In the genomic region with DNA sequence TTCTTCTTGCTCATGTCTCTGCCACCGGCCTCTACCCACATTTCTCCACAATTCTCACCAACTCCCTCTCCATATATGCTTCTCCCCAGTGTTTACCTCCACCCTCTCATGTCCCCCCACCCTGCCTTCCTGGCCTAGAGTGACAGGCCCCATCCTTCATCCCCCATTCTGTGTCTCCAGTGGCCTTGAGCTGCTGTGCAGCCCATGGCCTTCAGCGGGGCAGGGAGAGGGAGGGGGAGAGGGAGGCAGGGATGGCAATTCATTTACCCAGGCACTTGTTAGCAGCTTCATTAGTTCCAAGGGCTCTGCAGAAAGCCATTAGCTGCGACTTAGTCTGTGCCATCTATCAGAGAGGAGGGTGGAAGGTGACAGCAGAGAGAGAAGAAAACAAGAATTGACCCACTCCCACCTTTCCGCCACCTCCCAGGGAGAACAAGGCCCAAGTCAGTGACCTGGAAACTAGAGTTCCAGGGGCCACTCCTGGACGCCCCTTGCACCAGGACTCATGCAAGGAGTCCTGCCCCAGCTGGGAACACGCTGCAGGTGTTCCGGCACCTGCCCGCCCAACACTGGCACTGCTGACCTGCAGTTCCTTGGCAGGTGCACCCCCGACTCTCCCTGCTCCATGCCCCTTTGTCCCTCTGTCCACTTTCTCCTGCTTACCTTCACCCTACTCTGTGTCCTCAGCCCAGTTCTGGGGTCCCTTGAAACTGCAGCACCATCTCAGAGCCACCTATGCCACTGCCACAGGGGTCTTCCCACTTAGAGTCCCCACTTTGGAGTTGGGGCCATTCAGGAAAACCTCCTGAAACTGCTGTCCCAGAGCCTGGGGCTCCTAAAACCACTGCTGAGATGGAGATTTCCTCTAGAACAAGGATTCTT, we compare ENCODE assay signal across 23 cellular contexts. TPM values are rescaled to one million over a fixed set of nuclear protein-coding genes. Genes with fewer than 3 reads are reported as not detected.
A peak's percentile ranks its signal among the peaks of the same experiment; 100 is the strongest.
DNase-seq lines count a peak whose midpoint lies in the region; ATAC-seq and TF ChIP-seq lines count a peak whose summit lies in the region.
"Had no signal": no experiment of that assay in that cellular context is flagged by ENCODE, and none has a peak within 500 bp of the region (broad histone marks: within the 10 kb centered on the region; RNA-seq: fewer than 3 reads in every experiment).

No MANE protein-coding gene starts in this region.

- no peak overlapping the region for H3K4me2 ChIP-seq in GM23338
- H3K4me2 ChIP-seq: A549, BLaER1 had no signal

- peaks cover 3% of the 10 kb centered on the region for H3K27me3 Mint-ChIP-seq in GM23338 (ENCODE audit: insufficient read depth, low read depth, poor library complexity)

- H3K79me2 ChIP-seq in GM23338 (replicated peaks; ENCODE audit: insufficient read depth): no peaks in the 10 kb centered on the region

- intact Hi-C loops in Right ventricle myocardium superior (cut with DNase I) (no loop called here), heart left ventricle (cut with DNase I) (no loop called here)

- H3K27ac ChIP-seq in heart left ventricle: no peak overlapping the region
- no peak overlapping the region for H3K27ac ChIP-seq in RWPE2 (ENCODE audit: poor library complexity, severe bottlenecking)
- no peak overlapping the region for H3K27ac ChIP-seq in GM23338 (ENCODE audit: low read depth)
- H3K27ac ChIP-seq: 22Rv1, A549, BLaER1 had no signal

- no peak overlapping the region for H2AFZ ChIP-seq in GM23338

- H3K4me1 Mint-ChIP-seq in GM23338: no peaks in the 10 kb centered on the region
- H3K4me1 Mint-ChIP-seq: CD14-positive monocyte had no signal

- no peak for TF ChIP-seq POLR2A in heart left ventricle (IDR thresholded peaks at IDR 0.05)

- no peaks in the 10 kb centered on the region for H3K36me3 Mint-ChIP-seq in GM23338 (ENCODE audit: low read depth)
- H3K36me3 Mint-ChIP-seq: CD14-positive monocyte; CD8-positive, alpha-beta T cell had no signal

- no peaks in the 10 kb centered on the region for H4K20me1 ChIP-seq in GM23338 (replicated peaks; ENCODE audit: insufficient read depth)
- H4K20me1 ChIP-seq: BLaER1 had no signal

- H3K9me3 ChIP-seq in heart left ventricle (no peaks in the 10 kb centered on the region), RWPE2 (ENCODE audit: severe bottlenecking) (no peaks in the 10 kb centered on the region)
- H3K9me3 ChIP-seq: A549, BLaER1 had no signal

- H3K36me3 ChIP-seq in heart left ventricle (no peaks in the 10 kb centered on the region), RWPE2 (ENCODE audit: low read depth) (no peaks in the 10 kb centered on the region), GM23338 (ENCODE audit: insufficient read depth) (no peaks in the 10 kb centered on the region)
- H3K36me3 ChIP-seq: BLaER1 had no signal

- TF ChIP-seq CTCF in heart left ventricle (IDR thresholded peaks at IDR 0.05) (no peak), RWPE2 (IDR thresholded peaks at IDR 0.05; ENCODE audit: poor library complexity, severe bottlenecking) (no peak), GM23338 (conservative IDR thresholded peaks at IDR 0.05; ENCODE audit: low read depth in 2 of 2) (no peak)

- H3K27me3 ChIP-seq in heart left ventricle (peaks cover 0 to 40% (median 0%) of the 10 kb centered on the region in 9 donors), RWPE2 (ENCODE audit: insufficient read depth, poor library complexity, severe bottlenecking) (peaks cover 17% of the 10 kb centered on the region), GM23338 (ENCODE audit: insufficient read depth) (peaks cover 6% of the 10 kb centered on the region)

- WGBS in heart left ventricle, 4 donors: 71 to 81% (median 77%) methylated on average over 9 of the region's 9 CpGs

- no peak overlapping the region for H3K4me3 Mint-ChIP-seq in GM23338
- H3K4me3 Mint-ChIP-seq: CD8-positive, alpha-beta T cell; H9 had no signal

- ATAC-seq in Right ventricle myocardium superior (ENCODE audit: poor library complexity) (no peak), heart left ventricle (no peak), RWPE2 (ENCODE audit: low read depth) (no peak), left lobe of liver (no peak), GM23338 (no peak)
- ATAC-seq: A549; CD8-positive, alpha-beta T cell; GM12878 had no signal

- 0 out of 2 replicates have a peak, but pooled peaks cover 3% of the 10 kb centered on the region for H3F3A ChIP-seq in GM23338 (replicated peaks; ENCODE audit: low read depth)

- H3K4me1 ChIP-seq in heart left ventricle: no peaks in the 10 kb centered on the region
- H3K4me1 ChIP-seq in RWPE2 (ENCODE audit: insufficient read depth, poor library complexity, severe bottlenecking): no peaks in the 10 kb centered on the region
- H3K4me1 ChIP-seq in GM23338 (ENCODE audit: insufficient read depth): no peaks in the 10 kb centered on the region
- H3K4me1 ChIP-seq: A549, BLaER1 had no signal

- H3K9me3 Mint-ChIP-seq in GM23338: no peaks in the 10 kb centered on the region
- H3K9me3 Mint-ChIP-seq: CD8-positive, alpha-beta T cell; H9 had no signal

- DNase-seq in Right ventricle myocardium superior (peak; percentile 11), heart left ventricle (no peak), RWPE2 (ENCODE audit: low spot score) (peak; percentile 49), left kidney (ENCODE audit: low read depth, low spot score) (peak; percentile 69), retina (peak; percentile 17), left lobe of liver (ENCODE audit: low spot score) (no peak), GM23338 (ENCODE audit: low spot score) (no peak), cerebellar nuclear complex (lab: John Stamatoyannopoulos, UW) (no peak)
- DNase-seq: AML-193; Calu3; CD8-positive, alpha-beta T cell; DMS 273 treated with DMSO at 0.1 percent for 48 hours; DMS53; DND-41; EL; H9 had no signal

- H3K9me2 ChIP-seq in GM23338 (ENCODE audit: insufficient read depth): no peaks in the 10 kb centered on the region

- H3K4me3 ChIP-seq in heart left ventricle (no peak overlapping the region), RWPE2 (ENCODE audit: severe bottlenecking) (no peak overlapping the region), GM23338 (no peak overlapping the region)
- H3K4me3 ChIP-seq: A549, BLaER1, GM12878 had no signal

- H3K27ac Mint-ChIP-seq in GM23338: no peak overlapping the region
- H3K27ac Mint-ChIP-seq: CD14-positive monocyte; CD8-positive, alpha-beta T cell; H9 had no signal

TF ChIP-seq in GM23338, 12 proteins besides CTCF, POLR2A, EP300 and RAD21 (continues in another document):
- no peak for TF ChIP-seq STAT1 (IDR thresholded peaks at IDR 0.05; ENCODE audit: unreplicated experiment)
- TF ChIP-seq, protein P1, sequence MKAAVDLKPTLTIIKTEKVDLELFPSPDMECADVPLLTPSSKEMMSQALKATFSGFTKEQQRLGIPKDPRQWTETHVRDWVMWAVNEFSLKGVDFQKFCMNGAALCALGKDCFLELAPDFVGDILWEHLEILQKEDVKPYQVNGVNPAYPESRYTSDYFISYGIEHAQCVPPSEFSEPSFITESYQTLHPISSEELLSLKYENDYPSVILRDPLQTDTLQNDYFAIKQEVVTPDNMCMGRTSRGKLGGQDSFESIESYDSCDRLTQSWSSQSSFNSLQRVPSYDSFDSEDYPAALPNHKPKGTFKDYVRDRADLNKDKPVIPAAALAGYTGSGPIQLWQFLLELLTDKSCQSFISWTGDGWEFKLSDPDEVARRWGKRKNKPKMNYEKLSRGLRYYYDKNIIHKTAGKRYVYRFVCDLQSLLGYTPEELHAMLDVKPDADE (IDR thresholded peaks at IDR 0.05): no peak
- TF ChIP-seq POLR2AphosphoS5 (IDR thresholded peaks at IDR 0.05; ENCODE audit: low read depth): no peak
- TF ChIP-seq EZH2phosphoT487 (IDR thresholded peaks at IDR 0.05; ENCODE audit: unreplicated experiment): no peak
- TF ChIP-seq EZH2 (IDR thresholded peaks at IDR 0.05; ENCODE audit: low read depth, unreplicated experiment): no peak

RNA-seq across cellular contexts. Expression of a gene that starts 23.5 kb away (rescaled TPM):
- not detected for total RNA-seq in Right ventricle myocardium superior
- not detected for total RNA-seq in heart left ventricle
- polyA plus RNA-seq in heart left ventricle: not detected
- total RNA-seq in left lobe of liver: not detected
- total RNA-seq in GM23338 (2014; rRNA removed; shearing (Covaris generic)): 0.56 TPM in 1 of 2 replicates, not detected in the other
- 6.6 and 8.5 TPM in 2 replicates for polyA plus RNA-seq in GM23338 (2016; fragmentation: Nextera tagmentation; extraction: Ambion mirVana)
- total RNA-seq: Calu3; CD8-positive, alpha-beta T cell; G401; GM12878; HT-29 had no signal
- polyA plus RNA-seq: A549, CD14-positive monocyte had no signal

RNA-seq across cellular contexts. Expression of a gene that starts 27.2 kb away (rescaled TPM):
- total RNA-seq in Right ventricle myocardium superior (0.54 TPM), heart left ventricle (1 to 10 TPM in 3 of 9 donors, under 1 TPM in 6; 0.20 to 1.2 (median 0.37) TPM), left lobe of liver (51.3 TPM)
- polyA plus RNA-seq in heart left ventricle (1 to 10 TPM in 1 of 2 donors, under 1 TPM in 1; 0.57 to 1.2 TPM), GM23338 (2016; fragmentation: Nextera tagmentation; extraction: Ambion mirVana) (4.1 and 4.2 TPM in 2 replicates)
- 7.2 and 7.7 TPM in 2 replicates for total RNA-seq in GM23338 (2014; rRNA removed; shearing (Covaris generic))

RNA-seq across cellular contexts. Expression of a gene that starts 34.9 kb away (rescaled TPM):
- total RNA-seq in Right ventricle myocardium superior (not detected), heart left ventricle (not detected), left lobe of liver (not detected)
- polyA plus RNA-seq in heart left ventricle (not detected), GM23338 (2016; fragmentation: Nextera tagmentation; extraction: Ambion mirVana) (0.94 TPM in 1 of 2 replicates, not detected in the other)
- total RNA-seq in GM23338 (2014; rRNA removed; shearing (Covaris generic)): not detected in 2 replicates
- total RNA-seq: Calu3; CD8-positive, alpha-beta T cell; G401; GM12878; H9; HT-29 had no signal
- polyA plus RNA-seq: A549, CD14-positive monocyte had no signal

RNA-seq across cellular contexts. Expression of a gene that starts 37.6 kb away (rescaled TPM):
- total RNA-seq in Right ventricle myocardium superior (21.3 TPM), heart left ventricle (10 to 100 TPM; 13.4 to 22.1 (median 19.3) TPM), left lobe of liver (14.4 TPM)
- polyA plus RNA-seq in heart left ventricle (10 to 100 TPM; 16.7 to 31.1 TPM), GM23338 (2016; fragmentation: Nextera tagmentation; extraction: Ambion mirVana) (15.9 and 19.7 TPM in 2 replicates)
- 31.6 and 38.4 TPM in 2 replicates for total RNA-seq in GM23338 (2014; rRNA removed; shearing (Covaris generic))

Comparison
In these comparisons a context has a peak if more than half of its experiments do, and no peak if none do; other contexts are left out.
1. DNase-seq: peak in Right ventricle myocardium superior (single experiment), RWPE2 (single experiment), left kidney (single experiment) and retina (single experiment); none in heart left ventricle (0 of 5), left lobe of liver (single experiment), GM23338 (single experiment) and cerebellar nuclear complex (0 of 2).